Comparison of ENCODE assay signal across 8 cellular contexts in genomic region chr1:234356615-234357269, GRCh38. TPM values are rescaled to one million over a fixed set of nuclear protein-coding genes. Genes with fewer than 3 reads are reported as not detected.
DNase-seq lines count a peak whose midpoint lies in the region; ATAC-seq, FAIRE-seq and TF ChIP-seq lines count a peak whose summit lies in the region.
"Not testable (repeated sequence)": the region's sequence is repeated elsewhere in the genome, so short reads cannot be mapped to it uniquely, and the experiment has no call there.

No MANE protein-coding gene starts in this region.

- TF ChIP-seq EP300 in GM12878 (IDR thresholded peaks at IDR 0.05; ENCODE audit: borderline replicate concordance in 1 of 2, control insufficient read depth in 1 of 2, low read depth in 2 of 2, low read length in 2 of 2); transverse colon (IDR thresholded peaks at IDR 0.05; ENCODE audit: low read depth): not testable (repeated sequence)

- RAD21 ChIA-PET in GM12878 (lab: Charles Lee; ENCODE audit: unreplicated experiment): interaction anchor here (0.6 to 1.1 kb wide), 5 partner anchors 16 to 1312 kb away, joined by 3 to 5 read pairs (median 3); partner anchors contain the start of gene COA6

- H3K79me2 ChIP-seq in OCI-LY7 (ENCODE audit: insufficient read depth, low read depth, low read length): peaks cover 13% of the 10 kb centered on the region; the same call in 1 of the 2 replicates
- H3K79me2 ChIP-seq in GM12878 (ENCODE audit: control insufficient read depth, insufficient read depth, low read length): not testable (repeated sequence)

- POLR2A ChIA-PET in OCI-LY7 (lab: Charles Lee): interaction anchor here (0.6 to 2.7 kb wide), 13 partner anchors 8 to 1780 kb away, joined by 3 to 35 read pairs (median 4); partner anchors contain the start of gene COA6
- POLR2A ChIA-PET in activated CD4-positive, alpha-beta memory T cell treated with anti-CD3 and anti-CD28 coated beads, Interleukin-2, amount 10 ng/mL, durations not matched to agents 7 days and 5 days (lab: Charles Lee): interaction anchor here (0.8 to 3.6 kb wide), 4 partner anchors 13 to 121 kb away, joined by 3 to 34 read pairs (median 4); partner anchors contain the start of gene COA6
- POLR2A ChIA-PET in GM12878 (lab: Charles Lee): interaction anchor here (1.0 to 3.3 kb wide), 2 partner anchors 13 to 17 kb away, joined by 3 to 16 read pairs; partner anchors contain the start of gene COA6

- H3K9me3 ChIP-seq in OCI-LY7 (ENCODE audit: low read length); GM12878 (replicated peaks; ENCODE audit: control insufficient read depth, insufficient read depth, low read length); right cardiac atrium (ENCODE audit: control insufficient read depth, low read length); transverse colon: not testable (repeated sequence)

- peak overlapping the region; percentile 81 for H3K4me3 Mint-ChIP-seq in activated CD4-positive, alpha-beta memory T cell treated with anti-CD3 and anti-CD28 coated beads, Interleukin-2, amount 10 ng/mL, durations not matched to agents 7 days and 5 days

- intact Hi-C loops in OCI-LY7 (cut with micrococcal nuclease; ENCODE audit: unreplicated experiment): loop anchor here (1.0 kb wide), 1 partner anchor 17 kb away; the partner anchor contains the start of gene COA6
- intact Hi-C loops in GM12878 (cut with micrococcal nuclease; ENCODE audit: unreplicated experiment): loop anchor here (1.0 kb wide), 1 partner anchor 17 kb away; the partner anchor contains the start of gene COA6
- intact Hi-C loops in right cardiac atrium (cut with DNase I); transverse colon (cut with DNase I; ENCODE audit: low total_unique reads): not testable (repeated sequence)

- not testable (repeated sequence) for H3K9me3 Mint-ChIP-seq in activated CD4-positive, alpha-beta memory T cell treated with anti-CD3 and anti-CD28 coated beads, Interleukin-2, amount 10 ng/mL, durations not matched to agents 7 days and 5 days

- ATAC-seq in GM12878 (peak; percentile 91), right cardiac atrium (peak in 1 of 2 donors; percentile 70)

- TF ChIP-seq POLR2A in GM12878 (IDR thresholded peaks at IDR 0.05; ENCODE audit: low read depth, low read length): peak; percentile 72
- peak; percentile 41 for TF ChIP-seq POLR2A in transverse colon (IDR thresholded peaks at IDR 0.05)

- 29% methylated on average over 28 of the region's 35 CpGs for WGBS in GM12878 (ENCODE audit: insufficient coverage, insufficient replicate concordance, low lambda C conversion rate, missing lambda C conversion rate)
- 45% methylated on average over 35 of the region's 35 CpGs for WGBS in right cardiac atrium
- WGBS in transverse colon (ENCODE audit: low coverage in 1 of 2), 2 donors: 52 to 70% methylated on average over 6 to 34 of the region's 35 CpGs

- not testable (repeated sequence) for H3K9ac ChIP-seq in GM12878 (ENCODE audit: control insufficient read depth, insufficient read depth, low read length)

- not testable (repeated sequence) for H3K9me2 ChIP-seq in OCI-LY7 (ENCODE audit: insufficient read depth, low read length)

- peak; percentile 69 for FAIRE-seq in GM18507 (lab: Jason Lieb, UNC)
- FAIRE-seq in GM12878 (lab: Jason Lieb, UNC): not testable (repeated sequence)

- H3K27me3 ChIP-seq in HL-60 (ENCODE audit: insufficient read depth, poor library complexity, severe bottlenecking); GM12878 (replicated peaks in 1 of 2; ENCODE audit: control insufficient read depth in 2 of 2, insufficient read depth in 2 of 2, low read length in 1 of 2); right cardiac atrium (ENCODE audit: control insufficient read depth, insufficient read depth): not testable (repeated sequence)
- peaks cover 11% of the 10 kb centered on the region for H3K27me3 ChIP-seq in transverse colon

- H3K4me3 ChIP-seq in HL-60 (replicated peaks; ENCODE audit: insufficient read depth, low read length) (peak overlapping the region; percentile 60), OCI-LY7 (ENCODE audit: low read depth, low read length, poor library complexity, severe bottlenecking) (peak overlapping the region; percentile 74), GM12878 (peak overlapping the region; percentile 51), right cardiac atrium (ENCODE audit: low read length) (peak overlapping the region; percentile 37), skeletal muscle cell (ENCODE audit: low read depth, low read length) (peak overlapping the region; percentile 6), transverse colon (peak overlapping the region in 3 of 4 donors; percentile 17 to 43 (median 33))

- in situ Hi-C loops in GM12878 (cut with MboI); transverse colon (cut with MboI; ENCODE audit: low pct_ligation_motif_present in 1 of 4, low pct_unique_long_range_greater_than_20kb in 1 of 4, low sequenced_read_pairs in 3 of 4): not testable (repeated sequence)

- DNase-seq in GM18507 (ENCODE audit: extremely low spot score, insufficient read length, low read depth); skeletal muscle cell (ENCODE audit: low read depth): not testable (repeated sequence)
- DNase-seq in HL-60 (ENCODE audit: low read depth in 1 of 2, low spot score in 1 of 2): peak; percentile 44 to 60
- DNase-seq in OCI-LY7 (ENCODE audit: low spot score): peak; percentile 75
- peak; percentile 66 for DNase-seq in activated CD4-positive, alpha-beta memory T cell treated with anti-CD3 and anti-CD28 coated beads, Interleukin-2, amount 10 ng/mL, durations not matched to agents 7 days and 5 days
- peak; percentile 30 for DNase-seq in GM12878 (ENCODE audit: low read depth, low spot score)
- DNase-seq in right cardiac atrium: peak in 2 of 3 donors; percentile 71 to 76
- peak; percentile 57 for DNase-seq in transverse colon

- peaks cover 22% of the 10 kb centered on the region for H3K4me1 ChIP-seq in OCI-LY7 (ENCODE audit: insufficient read depth, low read length, poor library complexity, severe bottlenecking)
- not testable (repeated sequence) for H3K4me1 ChIP-seq in GM12878 (ENCODE audit: control insufficient read depth, insufficient read depth, low read length); right cardiac atrium (ENCODE audit: control insufficient read depth, insufficient read depth, low read length); transverse colon

- not testable (repeated sequence) for BruUV-seq in OCI-LY7 (replicated peaks; lab: Mats Ljungman, UMichigan); GM12878 (replicated peaks; lab: Mats Ljungman, UMichigan)

- peak overlapping the region; percentile 70 for H3K27ac Mint-ChIP-seq in activated CD4-positive, alpha-beta memory T cell treated with anti-CD3 and anti-CD28 coated beads, Interleukin-2, amount 10 ng/mL, durations not matched to agents 7 days and 5 days

- H3K27me3 Mint-ChIP-seq in activated CD4-positive, alpha-beta memory T cell treated with anti-CD3 and anti-CD28 coated beads, Interleukin-2, amount 10 ng/mL, durations not matched to agents 7 days and 5 days: peaks cover 13% of the 10 kb centered on the region

- CTCF ChIA-PET in OCI-LY7 (lab: Charles Lee; ENCODE audit: unreplicated experiment): not testable (repeated sequence)
- CTCF ChIA-PET in activated CD4-positive, alpha-beta memory T cell treated with anti-CD3 and anti-CD28 coated beads, Interleukin-2, amount 10 ng/mL, durations not matched to agents 7 days and 5 days (lab: Charles Lee): interaction anchor here (1.4 to 2.7 kb wide), 3 partner anchors 17 to 30 kb away, joined by 3 to 11 read pairs (median 4); partner anchors contain the start of gene COA6
- CTCF ChIA-PET in GM12878 (lab: Yijun Ruan, JAX): interaction anchor here (0.7 to 1.8 kb wide), 9 partner anchors 11 to 242 kb away, joined by 3 to 7 read pairs (median 3); partner anchors contain the start of genes COA6 and TARBP1

- H3K36me3 ChIP-seq in OCI-LY7 (ENCODE audit: insufficient read depth, low read length); GM12878 (ENCODE audit: control insufficient read depth in 2 of 2, insufficient read depth in 2 of 2, low read length in 1 of 2); transverse colon: not testable (repeated sequence)

- peaks cover 19% of the 10 kb centered on the region for H3K4me1 Mint-ChIP-seq in activated CD4-positive, alpha-beta memory T cell treated with anti-CD3 and anti-CD28 coated beads, Interleukin-2, amount 10 ng/mL, durations not matched to agents 7 days and 5 days

- TF ChIP-seq RAD21 in GM12878 (IDR thresholded peaks at IDR 0.05; ENCODE audit: insufficient read depth, low read depth, low read length): not testable (repeated sequence)

- SMC1A ChIA-PET in GM12878 (lab: Charles Lee; ENCODE audit: uncharacterized antibody, unreplicated experiment): interaction anchor here (0.6 to 3.3 kb wide), 6 partner anchors 11 to 65 kb away, joined by 3 to 30 read pairs (median 4); partner anchors contain the start of gene COA6

- not testable (repeated sequence) for H3K36me3 Mint-ChIP-seq in activated CD4-positive, alpha-beta memory T cell treated with anti-CD3 and anti-CD28 coated beads, Interleukin-2, amount 10 ng/mL, durations not matched to agents 7 days and 5 days (ENCODE audit: low read depth)

- not testable (repeated sequence) for TF ChIP-seq CTCF in HL-60 (IDR thresholded peaks at IDR 0.05; ENCODE audit: insufficient read depth, low read length); OCI-LY7 (conservative IDR thresholded peaks at IDR 0.05; ENCODE audit: low read length); GM12878 (IDR thresholded peaks at IDR 0.05 in 2 of 3, conservative IDR thresholded peaks at IDR 0.05 in 1 of 3; ENCODE audit: control insufficient read depth in 2 of 3, extremely low read depth in 1 of 3, insufficient read depth in 1 of 3, low read depth in 3 of 3, low read length in 3 of 3); transverse colon (IDR thresholded peaks at IDR 0.05)

- not testable (repeated sequence) for H4K20me1 ChIP-seq in OCI-LY7 (ENCODE audit: insufficient read depth, low read length); GM12878 (ENCODE audit: control insufficient read depth, insufficient read depth)

- H3K27ac ChIP-seq in HL-60 (replicated peaks): peak overlapping the region; percentile 55
- H3K27ac ChIP-seq in OCI-LY7 (ENCODE audit: low read depth, low read length, poor library complexity, severe bottlenecking): peak overlapping the region; percentile 21
- not testable (repeated sequence) for H3K27ac ChIP-seq in GM12878 (ENCODE audit: control insufficient read depth, insufficient read depth); right cardiac atrium (ENCODE audit: low read length)
- peak overlapping the region in 2 of 4 donors; percentile 29 to 30 for H3K27ac ChIP-seq in transverse colon

- H2AFZ ChIP-seq in OCI-LY7 (ENCODE audit: low read length) (peak overlapping the region; percentile 93), GM12878 (ENCODE audit: control insufficient read depth, low read depth, low read length) (peak overlapping the region; percentile 77)

- H3K4me2 ChIP-seq in OCI-LY7 (ENCODE audit: low read length): peak overlapping the region; percentile 73
- H3K4me2 ChIP-seq in GM12878 (ENCODE audit: control insufficient read depth, insufficient read depth): not testable (repeated sequence)

RNA-seq across cellular contexts. Expression of gene COA6, which starts 16.5 kb away (rescaled TPM):
- total RNA-seq in OCI-LY7 (2014; rRNA removed; shearing (Covaris generic)): 40.1 and 45.5 TPM in 2 replicates
- 30.7 and 35.2 TPM in 2 replicates for total RNA-seq in OCI-LY7 (2022)
- 10 to 100 TPM; 39.7 to 44.7 TPM for total RNA-seq in activated CD4-positive, alpha-beta memory T cell treated with anti-CD3 and anti-CD28 coated beads, Interleukin-2, amount 10 ng/mL, durations not matched to agents 7 days and 5 days
- total RNA-seq in GM12878 (2013; cell fraction: nucleolus; rRNA removed): 10.9 and 11.8 TPM in 2 replicates
- 53.7 and 56.0 TPM in 2 replicates for total RNA-seq in GM12878 (2014; rRNA removed)
- 66.8 and 71.2 TPM in 2 replicates for total RNA-seq in GM12878 (2014; rRNA removed; fragmentation: Illumina TruSeq; extraction: Trizol)
- total RNA-seq in GM12878 (2021): 53.3 and 57.4 TPM in 2 replicates
- 42.5 TPM for polyA plus RNA-seq in GM12878 (2011; ENCODE audit: low read depth)
- polyA plus RNA-seq in GM12878 (2011; rRNA removed): 54.1 and 98.8 TPM in 2 replicates
- 33.1 and 42.0 TPM in 2 replicates for polyA plus RNA-seq in GM12878 (2011; cell fraction: cytosol; rRNA removed)
- polyA plus RNA-seq in GM12878 (2011; cell fraction: nucleus; rRNA removed): 19.5 and 22.6 TPM in 2 replicates
- 61.8 and 73.7 TPM in 2 replicates for polyA plus RNA-seq in GM12878 (2012)
- 47.7 and 49.9 TPM in 2 replicates for polyA plus RNA-seq in GM12878 (2014; fragmentation: Illumina TruSeq; extraction: Trizol)
- 100 to 1,000 TPM; 117 to 145 TPM for polyA plus RNA-seq in GM12878 (2014; fragmentation: Nextera tagmentation; extraction: Ambion mirVana)
- 71.7 and 79.7 TPM in 2 replicates for polyA plus RNA-seq in GM12878 (2014; rRNA removed)
- polyA plus RNA-seq in GM12878 (2016; fragmentation: Nextera tagmentation; extraction: Ambion mirVana): 100 to 1,000 TPM; 173 to 178 TPM
- polyA minus RNA-seq in GM12878 (2011; rRNA and poly(A)+ RNA removed): 6.0 and 8.9 TPM in 2 replicates
- 9.0 and 9.4 TPM in 2 replicates for polyA minus RNA-seq in GM12878 (2011; cell fraction: cytosol; rRNA and poly(A)+ RNA removed)
- polyA minus RNA-seq in GM12878 (2011; cell fraction: nucleus; rRNA and poly(A)+ RNA removed): 11.4 and 15.4 TPM in 2 replicates
- total RNA-seq in right cardiac atrium: 10 to 100 TPM; 24.7 to 41.4 (median 34.8) TPM
- polyA plus RNA-seq in right cardiac atrium: 94.3 TPM
- 10 to 100 TPM in 3 of 4 donors, not detected in 1; 13.7 to 21.6 (median 15.7) TPM for total RNA-seq in transverse colon

Comparison
In these comparisons a context has a peak if more than half of its experiments do, and no peak if none do; other contexts are left out.
1. H3K4me3 ChIP-seq: peak in every context shown above with its lines; median percentile 74 in OCI-LY7; 60 in HL-60; 51 in GM12878; 37 in right cardiac atrium; 33 in transverse colon; 6 in skeletal muscle cell.